In the genomic region with DNA sequence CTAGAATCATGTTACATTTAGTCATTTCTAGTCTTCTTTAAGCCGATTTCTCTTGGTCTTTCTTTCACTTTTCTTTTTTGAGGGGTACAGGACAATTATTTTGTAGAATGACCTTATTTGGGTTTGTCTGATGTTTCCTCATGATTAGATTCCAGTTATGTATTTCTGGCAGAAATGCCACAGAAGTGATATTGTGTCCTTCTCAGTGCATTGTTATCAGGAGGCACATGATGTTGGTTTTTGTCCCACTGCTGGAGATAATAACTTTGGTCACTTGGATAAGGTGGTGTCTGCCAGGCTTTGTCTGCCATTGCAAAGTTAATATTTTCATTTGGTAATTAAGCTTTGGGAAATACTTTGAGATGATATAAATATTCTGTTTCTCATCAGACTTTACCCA, we compare ENCODE assay signal across 1 cellular context.
TF ChIP-seq lines count a peak whose summit lies in the region.

No MANE protein-coding gene starts in this region.

TF ChIP-seq in K562, 482 proteins besides CTCF, POLR2A, EP300 and RAD21 (continued from another document and continues in another):
- TF ChIP-seq, protein P1, sequence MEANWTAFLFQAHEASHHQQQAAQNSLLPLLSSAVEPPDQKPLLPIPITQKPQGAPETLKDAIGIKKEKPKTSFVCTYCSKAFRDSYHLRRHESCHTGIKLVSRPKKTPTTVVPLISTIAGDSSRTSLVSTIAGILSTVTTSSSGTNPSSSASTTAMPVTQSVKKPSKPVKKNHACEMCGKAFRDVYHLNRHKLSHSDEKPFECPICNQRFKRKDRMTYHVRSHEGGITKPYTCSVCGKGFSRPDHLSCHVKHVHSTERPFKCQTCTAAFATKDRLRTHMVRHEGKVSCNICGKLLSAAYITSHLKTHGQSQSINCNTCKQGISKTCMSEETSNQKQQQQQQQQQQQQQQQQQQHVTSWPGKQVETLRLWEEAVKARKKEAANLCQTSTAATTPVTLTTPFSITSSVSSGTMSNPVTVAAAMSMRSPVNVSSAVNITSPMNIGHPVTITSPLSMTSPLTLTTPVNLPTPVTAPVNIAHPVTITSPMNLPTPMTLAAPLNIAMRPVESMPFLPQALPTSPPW (CRISPR knock-in tag; IDR thresholded peaks at IDR 0.05) = 0 out of 2 replicates have a peak, but pooled peaks have one; percentile 24
- TF ChIP-seq ZNF431 (CRISPR knock-in tag; IDR thresholded peaks at IDR 0.05) (no peak), ASH1L (IDR thresholded peaks at IDR 0.05; ENCODE audit: borderline replicate concordance, low read depth, partially characterized antibody) (no peak), ZNF586 (CRISPR knock-in tag; conservative IDR thresholded peaks at IDR 0.05) (no peak), SNIP1 (IDR thresholded peaks at IDR 0.05; ENCODE audit: low read depth) (no peak), POLR2H (tag; IDR thresholded peaks at IDR 0.05; ENCODE audit: low read depth) (no peak), SMARCA4 (IDR thresholded peaks at IDR 0.05) (peak; percentile 93), ZNF77 (CRISPR knock-in tag; IDR thresholded peaks at IDR 0.05) (no peak), XRCC5 (IDR thresholded peaks at IDR 0.05; ENCODE audit: low read depth, low read length) (no peak), ATF1 (CRISPR knock-in tag; IDR thresholded peaks at IDR 0.05) (no peak), ATF1 (tag; IDR thresholded peaks at IDR 0.05) (no peak), CEBPB (tag; IDR thresholded peaks at IDR 0.05) (no peak), XRCC3 (IDR thresholded peaks at IDR 0.05) (no peak), GABPB1 (CRISPR knock-in tag; IDR thresholded peaks at IDR 0.05) (no peak), ZSCAN29 (IDR thresholded peaks at IDR 0.05) (no peak), ZKSCAN1 (IDR thresholded peaks at IDR 0.05; ENCODE audit: low read depth, low read length) (no peak), SRSF3 (IDR thresholded peaks at IDR 0.05; ENCODE audit: insufficient read depth, low read length) (no peak), HDAC6 (IDR thresholded peaks at IDR 0.05; ENCODE audit: low read depth, low read length) (no peak), CC2D1A (IDR thresholded peaks at IDR 0.05) (no peak; the same call in 1 of the 2 replicates), ZNF780A (CRISPR knock-in tag; IDR thresholded peaks at IDR 0.05) (no peak), TFAM (CRISPR knock-in tag; conservative IDR thresholded peaks at IDR 0.05) (no peak), ZNF274 (IDR thresholded peaks at IDR 0.05; ENCODE audit: borderline replicate concordance, low read depth, low read length) (no peak), XRCC4 (IDR thresholded peaks at IDR 0.05; ENCODE audit: extremely low read depth, insufficient read depth, insufficient read length) (no peak), PPARD (CRISPR knock-in tag; IDR thresholded peaks at IDR 0.05) (no peak), FOXM1 (IDR thresholded peaks at IDR 0.05; ENCODE audit: low read depth) (peak; percentile 86), FOXM1 (CRISPR knock-in tag; IDR thresholded peaks at IDR 0.05; ENCODE audit: low read depth) (no peak), ZNF778 (CRISPR knock-in tag; IDR thresholded peaks at IDR 0.05) (no peak), NUFIP1 (IDR thresholded peaks at IDR 0.05; ENCODE audit: partially characterized antibody) (no peak), ZNF668 (CRISPR knock-in tag; IDR thresholded peaks at IDR 0.05) (no peak), NR2C2 (CRISPR knock-in tag; IDR thresholded peaks at IDR 0.05) (no peak), NR2C2 (tag; IDR thresholded peaks at IDR 0.05) (no peak), PTTG1 (tag; IDR thresholded peaks at IDR 0.05; ENCODE audit: low read depth) (no peak), ZNF830 (CRISPR knock-in tag; IDR thresholded peaks at IDR 0.05) (no peak), SMARCE1 (IDR thresholded peaks at IDR 0.05) (peak; percentile 72; the same call in 1 of the 2 replicates), ZNF644 (tag; IDR thresholded peaks at IDR 0.05; ENCODE audit: low read depth) (no peak), ETV1 (tag; conservative IDR thresholded peaks at IDR 0.05; ENCODE audit: low read depth) (no peak), SAP30 (IDR thresholded peaks at IDR 0.05; ENCODE audit: borderline replicate concordance, insufficient read depth, low read depth, low read length, poor library complexity, severe bottlenecking) (no peak), TRIM24 (IDR thresholded peaks at IDR 0.05) (peak; percentile 61 to 83; a peak in 3 of 4 replicates), ZNF282 (CRISPR knock-in tag; IDR thresholded peaks at IDR 0.05) (no peak), RBBP5 (IDR thresholded peaks at IDR 0.05; ENCODE audit: borderline replicate concordance, insufficient read depth, low read length, poor library complexity, severe bottlenecking) (no peak), ZKSCAN8 (CRISPR knock-in tag; IDR thresholded peaks at IDR 0.05) (0 out of 2 replicates have a peak, but pooled peaks have one; percentile 47), LCOR (CRISPR knock-in tag; IDR thresholded peaks at IDR 0.05) (no peak), ZNF133 (CRISPR knock-in tag; IDR thresholded peaks at IDR 0.05) (no peak), ETS2 (tag; IDR thresholded peaks at IDR 0.05; ENCODE audit: borderline replicate concordance, poor library complexity, severe bottlenecking) (no peak), CHD4 (IDR thresholded peaks at IDR 0.05; ENCODE audit: insufficient read depth, insufficient replicate concordance, low read depth, low read length, poor library complexity, severe bottlenecking) (no peak), COPS2 (conservative IDR thresholded peaks at IDR 0.05) (no peak), SMAD3 (CRISPR knock-in tag; conservative IDR thresholded peaks at IDR 0.05) (no peak), ZNF785 (CRISPR knock-in tag; IDR thresholded peaks at IDR 0.05) (no peak), HLTF (IDR thresholded peaks at IDR 0.05) (no peak)
- TF ChIP-seq, protein P2, sequence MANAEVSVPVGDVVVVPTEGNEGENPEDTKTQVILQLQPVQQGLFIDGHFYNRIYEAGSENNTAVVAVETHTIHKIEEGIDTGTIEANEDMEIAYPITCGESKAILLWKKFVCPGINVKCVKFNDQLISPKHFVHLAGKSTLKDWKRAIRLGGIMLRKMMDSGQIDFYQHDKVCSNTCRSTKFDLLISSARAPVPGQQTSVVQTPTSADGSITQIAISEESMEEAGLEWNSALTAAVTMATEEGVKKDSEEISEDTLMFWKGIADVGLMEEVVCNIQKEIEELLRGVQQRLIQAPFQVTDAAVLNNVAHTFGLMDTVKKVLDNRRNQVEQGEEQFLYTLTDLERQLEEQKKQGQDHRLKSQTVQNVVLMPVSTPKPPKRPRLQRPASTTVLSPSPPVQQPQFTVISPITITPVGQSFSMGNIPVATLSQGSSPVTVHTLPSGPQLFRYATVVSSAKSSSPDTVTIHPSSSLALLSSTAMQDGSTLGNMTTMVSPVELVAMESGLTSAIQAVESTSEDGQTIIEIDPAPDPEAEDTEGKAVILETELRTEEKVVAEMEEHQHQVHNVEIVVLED (CRISPR knock-in tag; IDR thresholded peaks at IDR 0.05) = no peak
- TF ChIP-seq, protein P3, sequence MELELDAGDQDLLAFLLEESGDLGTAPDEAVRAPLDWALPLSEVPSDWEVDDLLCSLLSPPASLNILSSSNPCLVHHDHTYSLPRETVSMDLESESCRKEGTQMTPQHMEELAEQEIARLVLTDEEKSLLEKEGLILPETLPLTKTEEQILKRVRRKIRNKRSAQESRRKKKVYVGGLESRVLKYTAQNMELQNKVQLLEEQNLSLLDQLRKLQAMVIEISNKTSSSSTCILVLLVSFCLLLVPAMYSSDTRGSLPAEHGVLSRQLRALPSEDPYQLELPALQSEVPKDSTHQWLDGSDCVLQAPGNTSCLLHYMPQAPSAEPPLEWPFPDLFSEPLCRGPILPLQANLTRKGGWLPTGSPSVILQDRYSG (tag; conservative IDR thresholded peaks at IDR 0.05; ENCODE audit: low read depth) = no peak
- TF ChIP-seq, protein P4, sequence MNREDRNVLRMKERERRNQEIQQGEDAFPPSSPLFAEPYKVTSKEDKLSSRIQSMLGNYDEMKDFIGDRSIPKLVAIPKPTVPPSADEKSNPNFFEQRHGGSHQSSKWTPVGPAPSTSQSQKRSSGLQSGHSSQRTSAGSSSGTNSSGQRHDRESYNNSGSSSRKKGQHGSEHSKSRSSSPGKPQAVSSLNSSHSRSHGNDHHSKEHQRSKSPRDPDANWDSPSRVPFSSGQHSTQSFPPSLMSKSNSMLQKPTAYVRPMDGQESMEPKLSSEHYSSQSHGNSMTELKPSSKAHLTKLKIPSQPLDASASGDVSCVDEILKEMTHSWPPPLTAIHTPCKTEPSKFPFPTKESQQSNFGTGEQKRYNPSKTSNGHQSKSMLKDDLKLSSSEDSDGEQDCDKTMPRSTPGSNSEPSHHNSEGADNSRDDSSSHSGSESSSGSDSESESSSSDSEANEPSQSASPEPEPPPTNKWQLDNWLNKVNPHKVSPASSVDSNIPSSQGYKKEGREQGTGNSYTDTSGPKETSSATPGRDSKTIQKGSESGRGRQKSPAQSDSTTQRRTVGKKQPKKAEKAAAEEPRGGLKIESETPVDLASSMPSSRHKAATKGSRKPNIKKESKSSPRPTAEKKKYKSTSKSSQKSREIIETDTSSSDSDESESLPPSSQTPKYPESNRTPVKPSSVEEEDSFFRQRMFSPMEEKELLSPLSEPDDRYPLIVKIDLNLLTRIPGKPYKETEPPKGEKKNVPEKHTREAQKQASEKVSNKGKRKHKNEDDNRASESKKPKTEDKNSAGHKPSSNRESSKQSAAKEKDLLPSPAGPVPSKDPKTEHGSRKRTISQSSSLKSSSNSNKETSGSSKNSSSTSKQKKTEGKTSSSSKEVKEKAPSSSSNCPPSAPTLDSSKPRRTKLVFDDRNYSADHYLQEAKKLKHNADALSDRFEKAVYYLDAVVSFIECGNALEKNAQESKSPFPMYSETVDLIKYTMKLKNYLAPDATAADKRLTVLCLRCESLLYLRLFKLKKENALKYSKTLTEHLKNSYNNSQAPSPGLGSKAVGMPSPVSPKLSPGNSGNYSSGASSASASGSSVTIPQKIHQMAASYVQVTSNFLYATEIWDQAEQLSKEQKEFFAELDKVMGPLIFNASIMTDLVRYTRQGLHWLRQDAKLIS (CRISPR knock-in tag; IDR thresholded peaks at IDR 0.05) = no peak
- TF ChIP-seq, protein P5, sequence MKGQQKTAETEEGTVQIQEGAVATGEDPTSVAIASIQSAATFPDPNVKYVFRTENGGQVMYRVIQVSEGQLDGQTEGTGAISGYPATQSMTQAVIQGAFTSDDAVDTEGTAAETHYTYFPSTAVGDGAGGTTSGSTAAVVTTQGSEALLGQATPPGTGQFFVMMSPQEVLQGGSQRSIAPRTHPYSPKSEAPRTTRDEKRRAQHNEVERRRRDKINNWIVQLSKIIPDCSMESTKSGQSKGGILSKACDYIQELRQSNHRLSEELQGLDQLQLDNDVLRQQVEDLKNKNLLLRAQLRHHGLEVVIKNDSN (CRISPR knock-in tag; IDR thresholded peaks at IDR 0.05) = no peak
- TF ChIP-seq, protein P6, sequence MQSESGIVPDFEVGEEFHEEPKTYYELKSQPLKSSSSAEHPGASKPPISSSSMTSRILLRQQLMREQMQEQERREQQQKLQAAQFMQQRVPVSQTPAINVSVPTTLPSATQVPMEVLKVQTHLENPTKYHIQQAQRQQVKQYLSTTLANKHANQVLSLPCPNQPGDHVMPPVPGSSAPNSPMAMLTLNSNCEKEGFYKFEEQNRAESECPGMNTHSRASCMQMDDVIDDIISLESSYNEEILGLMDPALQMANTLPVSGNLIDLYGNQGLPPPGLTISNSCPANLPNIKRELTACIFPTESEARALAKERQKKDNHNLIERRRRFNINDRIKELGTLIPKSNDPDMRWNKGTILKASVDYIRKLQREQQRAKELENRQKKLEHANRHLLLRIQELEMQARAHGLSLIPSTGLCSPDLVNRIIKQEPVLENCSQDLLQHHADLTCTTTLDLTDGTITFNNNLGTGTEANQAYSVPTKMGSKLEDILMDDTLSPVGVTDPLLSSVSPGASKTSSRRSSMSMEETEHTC (IDR thresholded peaks at IDR 0.05) = peak; percentile 58; the same call in 1 of the 2 replicates
- TF ChIP-seq, protein P7, sequence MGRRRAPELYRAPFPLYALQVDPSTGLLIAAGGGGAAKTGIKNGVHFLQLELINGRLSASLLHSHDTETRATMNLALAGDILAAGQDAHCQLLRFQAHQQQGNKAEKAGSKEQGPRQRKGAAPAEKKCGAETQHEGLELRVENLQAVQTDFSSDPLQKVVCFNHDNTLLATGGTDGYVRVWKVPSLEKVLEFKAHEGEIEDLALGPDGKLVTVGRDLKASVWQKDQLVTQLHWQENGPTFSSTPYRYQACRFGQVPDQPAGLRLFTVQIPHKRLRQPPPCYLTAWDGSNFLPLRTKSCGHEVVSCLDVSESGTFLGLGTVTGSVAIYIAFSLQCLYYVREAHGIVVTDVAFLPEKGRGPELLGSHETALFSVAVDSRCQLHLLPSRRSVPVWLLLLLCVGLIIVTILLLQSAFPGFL (CRISPR knock-in tag; IDR thresholded peaks at IDR 0.05) = no peak
- TF ChIP-seq, protein P8, sequence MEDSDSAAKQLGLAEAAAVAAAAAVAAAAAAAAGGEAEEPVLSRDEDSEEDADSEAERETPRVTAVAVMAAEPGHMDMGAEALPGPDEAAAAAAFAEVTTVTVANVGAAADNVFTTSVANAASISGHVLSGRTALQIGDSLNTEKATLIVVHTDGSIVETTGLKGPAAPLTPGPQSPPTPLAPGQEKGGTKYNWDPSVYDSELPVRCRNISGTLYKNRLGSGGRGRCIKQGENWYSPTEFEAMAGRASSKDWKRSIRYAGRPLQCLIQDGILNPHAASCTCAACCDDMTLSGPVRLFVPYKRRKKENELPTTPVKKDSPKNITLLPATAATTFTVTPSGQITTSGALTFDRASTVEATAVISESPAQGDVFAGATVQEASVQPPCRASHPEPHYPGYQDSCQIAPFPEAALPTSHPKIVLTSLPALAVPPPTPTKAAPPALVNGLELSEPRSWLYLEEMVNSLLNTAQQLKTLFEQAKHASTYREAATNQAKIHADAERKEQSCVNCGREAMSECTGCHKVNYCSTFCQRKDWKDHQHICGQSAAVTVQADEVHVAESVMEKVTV (CRISPR knock-in tag; IDR thresholded peaks at IDR 0.05) = no peak
- TF ChIP-seq, protein P9, sequence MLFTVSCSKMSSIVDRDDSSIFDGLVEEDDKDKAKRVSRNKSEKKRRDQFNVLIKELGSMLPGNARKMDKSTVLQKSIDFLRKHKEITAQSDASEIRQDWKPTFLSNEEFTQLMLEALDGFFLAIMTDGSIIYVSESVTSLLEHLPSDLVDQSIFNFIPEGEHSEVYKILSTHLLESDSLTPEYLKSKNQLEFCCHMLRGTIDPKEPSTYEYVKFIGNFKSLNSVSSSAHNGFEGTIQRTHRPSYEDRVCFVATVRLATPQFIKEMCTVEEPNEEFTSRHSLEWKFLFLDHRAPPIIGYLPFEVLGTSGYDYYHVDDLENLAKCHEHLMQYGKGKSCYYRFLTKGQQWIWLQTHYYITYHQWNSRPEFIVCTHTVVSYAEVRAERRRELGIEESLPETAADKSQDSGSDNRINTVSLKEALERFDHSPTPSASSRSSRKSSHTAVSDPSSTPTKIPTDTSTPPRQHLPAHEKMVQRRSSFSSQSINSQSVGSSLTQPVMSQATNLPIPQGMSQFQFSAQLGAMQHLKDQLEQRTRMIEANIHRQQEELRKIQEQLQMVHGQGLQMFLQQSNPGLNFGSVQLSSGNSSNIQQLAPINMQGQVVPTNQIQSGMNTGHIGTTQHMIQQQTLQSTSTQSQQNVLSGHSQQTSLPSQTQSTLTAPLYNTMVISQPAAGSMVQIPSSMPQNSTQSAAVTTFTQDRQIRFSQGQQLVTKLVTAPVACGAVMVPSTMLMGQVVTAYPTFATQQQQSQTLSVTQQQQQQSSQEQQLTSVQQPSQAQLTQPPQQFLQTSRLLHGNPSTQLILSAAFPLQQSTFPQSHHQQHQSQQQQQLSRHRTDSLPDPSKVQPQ (CRISPR knock-in tag; IDR thresholded peaks at IDR 0.05; ENCODE audit: borderline replicate concordance) = no peak
